Comparison of ENCODE assay signal across 8 cellular contexts in the genomic region with DNA sequence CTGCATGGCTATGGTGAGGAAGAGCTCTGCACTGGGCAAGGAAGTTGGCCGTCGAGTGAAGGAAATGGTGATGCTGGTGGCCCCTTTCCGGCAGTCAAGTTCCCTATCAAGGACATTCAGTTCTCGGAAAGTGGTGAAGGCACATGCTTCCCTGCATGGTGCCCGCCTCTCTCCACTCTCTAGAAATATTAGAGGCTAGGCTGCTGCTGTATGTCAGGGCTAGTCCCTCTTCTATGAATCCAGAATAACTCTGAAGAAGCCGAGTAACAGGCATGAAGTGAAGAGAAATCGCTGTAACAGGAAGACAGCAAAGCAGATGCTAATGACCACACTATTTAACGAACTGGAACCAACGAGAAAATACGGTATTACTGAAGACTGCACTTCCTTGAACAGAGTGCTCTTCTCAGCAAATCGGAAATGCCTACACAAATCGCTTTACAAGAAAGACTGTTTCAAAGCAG. TPM values are rescaled to one million over a fixed set of nuclear protein-coding genes. Genes with fewer than 3 reads are reported as not detected.
DNase-seq lines count a peak whose midpoint lies in the region; ATAC-seq and TF ChIP-seq lines count a peak whose summit lies in the region.

No MANE protein-coding gene starts in this region.

- H3K9me3 ChIP-seq in Karpas-422 (ENCODE audit: low read length) = no peaks in the 10 kb centered on the region

- H2AFZ ChIP-seq in Karpas-422 (ENCODE audit: low read length) = no peak overlapping the region

- H3K79me2 ChIP-seq in Karpas-422 (ENCODE audit: low read length) = peaks cover 47% of the 10 kb centered on the region

- peak overlapping the region; percentile 56 for H3K4me2 ChIP-seq in Karpas-422 (ENCODE audit: low read depth, low read length, poor library complexity, severe bottlenecking)

- intact Hi-C loops in dorsolateral prefrontal cortex (cut with DNase I) = no loop called here

- TF ChIP-seq CTCF in GM12865 (IDR thresholded peaks at IDR 0.05; ENCODE audit: insufficient read depth, low read depth, low read length, missing control alignments) (no peak), dorsolateral prefrontal cortex (IDR thresholded peaks at IDR 0.05 in 54 of 56, conservative IDR thresholded peaks at IDR 0.05 in 2 of 56; ENCODE audit: low read depth in 1 of 56, partially characterized antibody in 56 of 56) (no peak)

- peak; percentile 62 for ATAC-seq in GM21447 (IDR thresholded peaks at IDR 0.05; ENCODE audit: unreplicated experiment)

- peaks cover 58% of the 10 kb centered on the region for H3K36me3 ChIP-seq in Karpas-422 (ENCODE audit: insufficient read depth, low read length)
- H3K36me3 ChIP-seq in rectal smooth muscle tissue (ENCODE audit: control insufficient read depth, insufficient read depth, low read length) = peaks cover 11% of the 10 kb centered on the region

- DNase-seq in GM12865 (ENCODE audit: low read depth) = peak; percentile 79
- DNase-seq in Karpas-422 = peak; percentile 80
- no peak for DNase-seq in dorsolateral prefrontal cortex
- no peak for DNase-seq in NCI-H146 treated with DMSO at 0.1 percent for 48 hours (lab: John Stamatoyannopoulos, UW; ENCODE audit: unreplicated experiment)
- no peak for DNase-seq in HuH-7 (ENCODE audit: low spot score)
- DNase-seq in NK-92 (lab: John Stamatoyannopoulos, UW; ENCODE audit: unreplicated experiment) = no peak

- H3K27ac ChIP-seq in Karpas-422 (ENCODE audit: low read length) = peak overlapping the region; percentile 79
- H3K27ac ChIP-seq in dorsolateral prefrontal cortex = peak overlapping the region in 53 of 59 donors; percentile 10 to 83 (median 72)
- peak overlapping the region; percentile 55 for H3K27ac ChIP-seq in rectal smooth muscle tissue (ENCODE audit: low read depth, low read length)

- H3K9ac ChIP-seq in Karpas-422 (ENCODE audit: low read length) = peak overlapping the region; percentile 53
- no peak overlapping the region for H3K9ac ChIP-seq in rectal smooth muscle tissue (ENCODE audit: low read length)

- H3K4me3 ChIP-seq in GM12865 (ENCODE audit: low read depth, low read length) = peak overlapping the region; percentile 50
- H3K4me3 ChIP-seq in Karpas-422 (ENCODE audit: low read length) = peak overlapping the region; percentile 53
- peak overlapping the region in 30 of 59 donors; percentile 1 to 42 (median 22) for H3K4me3 ChIP-seq in dorsolateral prefrontal cortex
- H3K4me3 ChIP-seq in rectal smooth muscle tissue (ENCODE audit: low read length) = peak overlapping the region; percentile 32

- peaks cover 61% of the 10 kb centered on the region for H3K4me1 ChIP-seq in Karpas-422 (ENCODE audit: low read length)
- H3K4me1 ChIP-seq in rectal smooth muscle tissue (ENCODE audit: control insufficient read depth, insufficient read depth, low read length) = peaks cover 8% of the 10 kb centered on the region

- H4K20me1 ChIP-seq in Karpas-422 (ENCODE audit: insufficient read depth, low read depth, low read length) = peaks cover 33% of the 10 kb centered on the region

- H3K27me3 ChIP-seq in Karpas-422 (ENCODE audit: low read length) = no peaks in the 10 kb centered on the region
- H3K27me3 ChIP-seq in dorsolateral prefrontal cortex = no peaks in the 10 kb centered on the region
- no peaks in the 10 kb centered on the region for H3K27me3 ChIP-seq in rectal smooth muscle tissue (ENCODE audit: control insufficient read depth, insufficient read depth, low read length)

- no peaks in the 10 kb centered on the region for H3K9me2 ChIP-seq in Karpas-422 (replicated peaks; ENCODE audit: insufficient read depth, low read length)

RNA-seq across cellular contexts. Expression of a gene that starts 5.4 kb away (rescaled TPM):
- total RNA-seq in Karpas-422 (2014; rRNA removed; shearing (Covaris generic); ENCODE audit: low replicate concordance) = 129 and 150 TPM in 2 replicates
- total RNA-seq in dorsolateral prefrontal cortex = 100 to 1,000 TPM in 1 of 120 experiments, 10 to 100 TPM in 119; 35.1 to 115 (median 59.2) TPM

RNA-seq across cellular contexts. Expression of a gene that starts 12.6 kb away (rescaled TPM):
- 13.3 and 15.2 TPM in 2 replicates for total RNA-seq in Karpas-422 (2014; rRNA removed; shearing (Covaris generic); ENCODE audit: low replicate concordance)
- 100 to 1,000 TPM in 2 of 120 experiments, 10 to 100 TPM in 118; 39.0 to 104 (median 78.6) TPM for total RNA-seq in dorsolateral prefrontal cortex

RNA-seq across cellular contexts. Expression of a gene that starts 17.9 kb away (rescaled TPM):
- not detected in 2 replicates for total RNA-seq in Karpas-422 (2014; rRNA removed; shearing (Covaris generic); ENCODE audit: low replicate concordance)
- total RNA-seq in dorsolateral prefrontal cortex = under 1 TPM in 1 of 120 experiments, not detected in 119; 0.75 TPM

RNA-seq across cellular contexts. Expression of a gene that starts 55.3 kb away (rescaled TPM):
- 41.2 and 45.3 TPM in 2 replicates for total RNA-seq in Karpas-422 (2014; rRNA removed; shearing (Covaris generic); ENCODE audit: low replicate concordance)
- total RNA-seq in dorsolateral prefrontal cortex = 10 to 100 TPM; 20.9 to 41.8 (median 31.2) TPM

Comparison
In these comparisons a context has a peak if more than half of its experiments do, and no peak if none do; other contexts are left out.
1. DNase-seq: peak in GM12865 (single experiment) and Karpas-422 (single experiment); none in dorsolateral prefrontal cortex (0 of 10), NCI-H146 treated with DMSO at 0.1 percent for 48 hours (single experiment), HuH-7 (single experiment) and NK-92 (single experiment).
2. Peak in every context shown above with its lines, with median percentiles within 50 percentile points of each other: H3K4me3 ChIP-seq and H3K27ac ChIP-seq.